In the genomic region with DNA sequence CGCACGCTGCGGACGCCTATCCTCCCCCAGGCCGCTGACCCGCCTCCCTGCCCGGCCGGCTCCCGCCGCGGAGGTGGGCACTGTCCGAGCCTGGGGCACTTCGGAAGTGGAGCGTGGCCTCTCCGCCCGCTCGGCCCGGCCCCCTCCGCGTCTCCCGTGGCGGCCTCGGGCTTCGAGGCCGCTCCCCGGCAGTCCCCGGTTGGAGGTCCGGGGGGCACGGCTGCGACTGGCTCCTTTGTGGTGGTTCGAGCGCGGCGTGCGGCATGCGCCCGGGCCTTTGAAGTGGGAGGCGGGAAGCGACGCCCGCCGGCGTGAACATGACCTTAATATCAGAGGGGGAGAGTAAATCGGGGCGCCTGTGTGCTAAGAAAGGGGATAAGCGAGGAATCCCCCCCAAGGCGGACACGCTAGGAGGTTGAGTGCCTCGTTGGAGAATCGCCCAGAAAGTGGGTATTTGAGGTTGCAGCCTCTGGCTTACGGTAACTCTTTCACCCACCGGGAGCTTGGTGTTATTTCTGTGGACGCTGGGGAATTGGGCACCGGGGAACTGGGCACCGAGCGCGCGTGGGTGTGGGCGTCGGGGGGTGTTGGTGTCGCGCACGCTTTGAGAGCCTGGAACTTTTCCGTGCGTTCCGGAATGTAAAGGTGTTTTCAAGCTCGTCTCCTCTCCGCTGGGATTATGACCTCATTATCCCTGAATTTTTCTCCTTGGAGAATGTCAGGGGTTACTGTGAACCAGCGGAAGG, we compare ENCODE assay signal across 1 cellular context.
TF ChIP-seq lines count a peak whose summit lies in the region.

No MANE protein-coding gene starts in this region.

TF ChIP-seq in H1, 55 proteins besides CTCF, POLR2A, EP300 and RAD21:
- TF ChIP-seq TCF12 (IDR thresholded peaks at IDR 0.05; ENCODE audit: low read depth, low read length) (no peak), SP1 (IDR thresholded peaks at IDR 0.05; ENCODE audit: low read depth, low read length) (no peak), JUND (IDR thresholded peaks at IDR 0.05; ENCODE audit: low read length) (no peak), KDM5A (IDR thresholded peaks at IDR 0.05; ENCODE audit: low read length) (no peak; the same call in 1 of the 2 replicates), CEBPB (IDR thresholded peaks at IDR 0.05; ENCODE audit: low read depth, low read length) (no peak), RNF2 (IDR thresholded peaks at IDR 0.05; ENCODE audit: borderline replicate concordance, low read depth, low read length, missing control alignments, poor library complexity, severe bottlenecking) (no peak), ASH2L (IDR thresholded peaks at IDR 0.05; ENCODE audit: low read length) (peak; percentile 92), CREB1 (IDR thresholded peaks at IDR 0.05) (no peak), KDM1A (IDR thresholded peaks at IDR 0.05; ENCODE audit: borderline replicate concordance, low read length) (no peak), MAFK (IDR thresholded peaks at IDR 0.05; ENCODE audit: low read depth, low read length) (no peak), SUZ12 (IDR thresholded peaks at IDR 0.05; ENCODE audit: low read length) (no peak), POLR2AphosphoS5 (IDR thresholded peaks at IDR 0.05; ENCODE audit: low read depth, low read length) (peak; percentile 56), FOSL1 (IDR thresholded peaks at IDR 0.05; ENCODE audit: insufficient read depth, low read depth, low read length) (no peak), CHD1 (IDR thresholded peaks at IDR 0.05; ENCODE audit: low read depth, low read length) (no peak; the same call in 1 of the 2 replicates), JUN (IDR thresholded peaks at IDR 0.05; ENCODE audit: low read depth, low read length) (no peak), PHF8 (conservative IDR thresholded peaks at IDR 0.05; ENCODE audit: low read depth, low read length) (peak; percentile 46), POU5F1 (IDR thresholded peaks at IDR 0.05; ENCODE audit: low read depth, low read length) (no peak), YY1 (IDR thresholded peaks at IDR 0.05; ENCODE audit: low read depth, low read length) (no peak), HDAC2 (IDR thresholded peaks at IDR 0.05; ENCODE audit: borderline replicate concordance in 1 of 2, low read depth in 2 of 2, low read length in 2 of 2) (no peak), NRF1 (IDR thresholded peaks at IDR 0.05; ENCODE audit: low read depth, low read length) (no peak), GTF2F1 (IDR thresholded peaks at IDR 0.05; ENCODE audit: borderline replicate concordance, low read depth, low read length) (no peak), CBX8 (IDR thresholded peaks at IDR 0.05; ENCODE audit: borderline replicate concordance, low read depth, low read length) (no peak), SIRT6 (IDR thresholded peaks at IDR 0.05; ENCODE audit: low read length) (no peak), HDAC6 (IDR thresholded peaks at IDR 0.05; ENCODE audit: low read depth, low read length) (no peak), EGR1 (IDR thresholded peaks at IDR 0.05; ENCODE audit: borderline replicate concordance, low read depth, low read length) (no peak), BACH1 (IDR thresholded peaks at IDR 0.05; ENCODE audit: low read length) (peak; percentile 38; the same call in 1 of the 2 replicates), RFX5 (IDR thresholded peaks at IDR 0.05; ENCODE audit: borderline replicate concordance, low read depth, low read length) (no peak), KDM4A (IDR thresholded peaks at IDR 0.05; ENCODE audit: low read depth, low read length, severe bottlenecking) (peak; percentile 51), SRF (IDR thresholded peaks at IDR 0.05; ENCODE audit: low read depth, low read length) (no peak), SAP30 (IDR thresholded peaks at IDR 0.05; ENCODE audit: insufficient read depth, insufficient replicate concordance, low read length) (peak; percentile 15), TEAD4 (IDR thresholded peaks at IDR 0.05; ENCODE audit: low read depth, low read length) (no peak), BRCA1 (IDR thresholded peaks at IDR 0.05; ENCODE audit: low read depth, low read length) (no peak), RXRA (IDR thresholded peaks at IDR 0.05; ENCODE audit: insufficient read depth, low read depth, low read length) (no peak), NANOG (IDR thresholded peaks at IDR 0.05; ENCODE audit: insufficient read depth, low read depth, low read length, poor library complexity, severe bottlenecking) (no peak), CHD2 (IDR thresholded peaks at IDR 0.05; ENCODE audit: low read length) (no peak), EZH2 (IDR thresholded peaks at IDR 0.05; ENCODE audit: low read depth, low read length, severe bottlenecking) (no peak), GABPA (IDR thresholded peaks at IDR 0.05; ENCODE audit: borderline replicate concordance, insufficient read depth, low read length) (no peak), TAF1 (IDR thresholded peaks at IDR 0.05; ENCODE audit: low read depth, low read length) (no peak), BCL11A (IDR thresholded peaks at IDR 0.05; ENCODE audit: low read depth in 2 of 2, low read length in 2 of 2) (no peak), TBP (IDR thresholded peaks at IDR 0.05; ENCODE audit: low read depth, low read length) (no peak)
- TF ChIP-seq, protein P1, sequence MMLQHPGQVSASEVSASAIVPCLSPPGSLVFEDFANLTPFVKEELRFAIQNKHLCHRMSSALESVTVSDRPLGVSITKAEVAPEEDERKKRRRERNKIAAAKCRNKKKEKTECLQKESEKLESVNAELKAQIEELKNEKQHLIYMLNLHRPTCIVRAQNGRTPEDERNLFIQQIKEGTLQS (IDR thresholded peaks at IDR 0.05; ENCODE audit: insufficient read depth, low read depth, low read length) = no peak
- TF ChIP-seq, protein P2, sequence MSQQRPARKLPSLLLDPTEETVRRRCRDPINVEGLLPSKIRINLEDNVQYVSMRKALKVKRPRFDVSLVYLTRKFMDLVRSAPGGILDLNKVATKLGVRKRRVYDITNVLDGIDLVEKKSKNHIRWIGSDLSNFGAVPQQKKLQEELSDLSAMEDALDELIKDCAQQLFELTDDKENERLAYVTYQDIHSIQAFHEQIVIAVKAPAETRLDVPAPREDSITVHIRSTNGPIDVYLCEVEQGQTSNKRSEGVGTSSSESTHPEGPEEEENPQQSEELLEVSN (IDR thresholded peaks at IDR 0.05) = peak; percentile 42; the same call in 1 of the 2 replicates
- TF ChIP-seq, protein P3, sequence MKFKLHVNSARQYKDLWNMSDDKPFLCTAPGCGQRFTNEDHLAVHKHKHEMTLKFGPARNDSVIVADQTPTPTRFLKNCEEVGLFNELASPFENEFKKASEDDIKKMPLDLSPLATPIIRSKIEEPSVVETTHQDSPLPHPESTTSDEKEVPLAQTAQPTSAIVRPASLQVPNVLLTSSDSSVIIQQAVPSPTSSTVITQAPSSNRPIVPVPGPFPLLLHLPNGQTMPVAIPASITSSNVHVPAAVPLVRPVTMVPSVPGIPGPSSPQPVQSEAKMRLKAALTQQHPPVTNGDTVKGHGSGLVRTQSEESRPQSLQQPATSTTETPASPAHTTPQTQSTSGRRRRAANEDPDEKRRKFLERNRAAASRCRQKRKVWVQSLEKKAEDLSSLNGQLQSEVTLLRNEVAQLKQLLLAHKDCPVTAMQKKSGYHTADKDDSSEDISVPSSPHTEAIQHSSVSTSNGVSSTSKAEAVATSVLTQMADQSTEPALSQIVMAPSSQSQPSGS (IDR thresholded peaks at IDR 0.05; ENCODE audit: low read length) = no peak
- TF ChIP-seq, protein P4, sequence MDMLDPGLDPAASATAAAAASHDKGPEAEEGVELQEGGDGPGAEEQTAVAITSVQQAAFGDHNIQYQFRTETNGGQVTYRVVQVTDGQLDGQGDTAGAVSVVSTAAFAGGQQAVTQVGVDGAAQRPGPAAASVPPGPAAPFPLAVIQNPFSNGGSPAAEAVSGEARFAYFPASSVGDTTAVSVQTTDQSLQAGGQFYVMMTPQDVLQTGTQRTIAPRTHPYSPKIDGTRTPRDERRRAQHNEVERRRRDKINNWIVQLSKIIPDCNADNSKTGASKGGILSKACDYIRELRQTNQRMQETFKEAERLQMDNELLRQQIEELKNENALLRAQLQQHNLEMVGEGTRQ (IDR thresholded peaks at IDR 0.05; ENCODE audit: low read length) = no peak
- TF ChIP-seq, protein P5, sequence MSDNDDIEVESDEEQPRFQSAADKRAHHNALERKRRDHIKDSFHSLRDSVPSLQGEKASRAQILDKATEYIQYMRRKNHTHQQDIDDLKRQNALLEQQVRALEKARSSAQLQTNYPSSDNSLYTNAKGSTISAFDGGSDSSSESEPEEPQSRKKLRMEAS (IDR thresholded peaks at IDR 0.05) = no peak
- TF ChIP-seq, protein P6, sequence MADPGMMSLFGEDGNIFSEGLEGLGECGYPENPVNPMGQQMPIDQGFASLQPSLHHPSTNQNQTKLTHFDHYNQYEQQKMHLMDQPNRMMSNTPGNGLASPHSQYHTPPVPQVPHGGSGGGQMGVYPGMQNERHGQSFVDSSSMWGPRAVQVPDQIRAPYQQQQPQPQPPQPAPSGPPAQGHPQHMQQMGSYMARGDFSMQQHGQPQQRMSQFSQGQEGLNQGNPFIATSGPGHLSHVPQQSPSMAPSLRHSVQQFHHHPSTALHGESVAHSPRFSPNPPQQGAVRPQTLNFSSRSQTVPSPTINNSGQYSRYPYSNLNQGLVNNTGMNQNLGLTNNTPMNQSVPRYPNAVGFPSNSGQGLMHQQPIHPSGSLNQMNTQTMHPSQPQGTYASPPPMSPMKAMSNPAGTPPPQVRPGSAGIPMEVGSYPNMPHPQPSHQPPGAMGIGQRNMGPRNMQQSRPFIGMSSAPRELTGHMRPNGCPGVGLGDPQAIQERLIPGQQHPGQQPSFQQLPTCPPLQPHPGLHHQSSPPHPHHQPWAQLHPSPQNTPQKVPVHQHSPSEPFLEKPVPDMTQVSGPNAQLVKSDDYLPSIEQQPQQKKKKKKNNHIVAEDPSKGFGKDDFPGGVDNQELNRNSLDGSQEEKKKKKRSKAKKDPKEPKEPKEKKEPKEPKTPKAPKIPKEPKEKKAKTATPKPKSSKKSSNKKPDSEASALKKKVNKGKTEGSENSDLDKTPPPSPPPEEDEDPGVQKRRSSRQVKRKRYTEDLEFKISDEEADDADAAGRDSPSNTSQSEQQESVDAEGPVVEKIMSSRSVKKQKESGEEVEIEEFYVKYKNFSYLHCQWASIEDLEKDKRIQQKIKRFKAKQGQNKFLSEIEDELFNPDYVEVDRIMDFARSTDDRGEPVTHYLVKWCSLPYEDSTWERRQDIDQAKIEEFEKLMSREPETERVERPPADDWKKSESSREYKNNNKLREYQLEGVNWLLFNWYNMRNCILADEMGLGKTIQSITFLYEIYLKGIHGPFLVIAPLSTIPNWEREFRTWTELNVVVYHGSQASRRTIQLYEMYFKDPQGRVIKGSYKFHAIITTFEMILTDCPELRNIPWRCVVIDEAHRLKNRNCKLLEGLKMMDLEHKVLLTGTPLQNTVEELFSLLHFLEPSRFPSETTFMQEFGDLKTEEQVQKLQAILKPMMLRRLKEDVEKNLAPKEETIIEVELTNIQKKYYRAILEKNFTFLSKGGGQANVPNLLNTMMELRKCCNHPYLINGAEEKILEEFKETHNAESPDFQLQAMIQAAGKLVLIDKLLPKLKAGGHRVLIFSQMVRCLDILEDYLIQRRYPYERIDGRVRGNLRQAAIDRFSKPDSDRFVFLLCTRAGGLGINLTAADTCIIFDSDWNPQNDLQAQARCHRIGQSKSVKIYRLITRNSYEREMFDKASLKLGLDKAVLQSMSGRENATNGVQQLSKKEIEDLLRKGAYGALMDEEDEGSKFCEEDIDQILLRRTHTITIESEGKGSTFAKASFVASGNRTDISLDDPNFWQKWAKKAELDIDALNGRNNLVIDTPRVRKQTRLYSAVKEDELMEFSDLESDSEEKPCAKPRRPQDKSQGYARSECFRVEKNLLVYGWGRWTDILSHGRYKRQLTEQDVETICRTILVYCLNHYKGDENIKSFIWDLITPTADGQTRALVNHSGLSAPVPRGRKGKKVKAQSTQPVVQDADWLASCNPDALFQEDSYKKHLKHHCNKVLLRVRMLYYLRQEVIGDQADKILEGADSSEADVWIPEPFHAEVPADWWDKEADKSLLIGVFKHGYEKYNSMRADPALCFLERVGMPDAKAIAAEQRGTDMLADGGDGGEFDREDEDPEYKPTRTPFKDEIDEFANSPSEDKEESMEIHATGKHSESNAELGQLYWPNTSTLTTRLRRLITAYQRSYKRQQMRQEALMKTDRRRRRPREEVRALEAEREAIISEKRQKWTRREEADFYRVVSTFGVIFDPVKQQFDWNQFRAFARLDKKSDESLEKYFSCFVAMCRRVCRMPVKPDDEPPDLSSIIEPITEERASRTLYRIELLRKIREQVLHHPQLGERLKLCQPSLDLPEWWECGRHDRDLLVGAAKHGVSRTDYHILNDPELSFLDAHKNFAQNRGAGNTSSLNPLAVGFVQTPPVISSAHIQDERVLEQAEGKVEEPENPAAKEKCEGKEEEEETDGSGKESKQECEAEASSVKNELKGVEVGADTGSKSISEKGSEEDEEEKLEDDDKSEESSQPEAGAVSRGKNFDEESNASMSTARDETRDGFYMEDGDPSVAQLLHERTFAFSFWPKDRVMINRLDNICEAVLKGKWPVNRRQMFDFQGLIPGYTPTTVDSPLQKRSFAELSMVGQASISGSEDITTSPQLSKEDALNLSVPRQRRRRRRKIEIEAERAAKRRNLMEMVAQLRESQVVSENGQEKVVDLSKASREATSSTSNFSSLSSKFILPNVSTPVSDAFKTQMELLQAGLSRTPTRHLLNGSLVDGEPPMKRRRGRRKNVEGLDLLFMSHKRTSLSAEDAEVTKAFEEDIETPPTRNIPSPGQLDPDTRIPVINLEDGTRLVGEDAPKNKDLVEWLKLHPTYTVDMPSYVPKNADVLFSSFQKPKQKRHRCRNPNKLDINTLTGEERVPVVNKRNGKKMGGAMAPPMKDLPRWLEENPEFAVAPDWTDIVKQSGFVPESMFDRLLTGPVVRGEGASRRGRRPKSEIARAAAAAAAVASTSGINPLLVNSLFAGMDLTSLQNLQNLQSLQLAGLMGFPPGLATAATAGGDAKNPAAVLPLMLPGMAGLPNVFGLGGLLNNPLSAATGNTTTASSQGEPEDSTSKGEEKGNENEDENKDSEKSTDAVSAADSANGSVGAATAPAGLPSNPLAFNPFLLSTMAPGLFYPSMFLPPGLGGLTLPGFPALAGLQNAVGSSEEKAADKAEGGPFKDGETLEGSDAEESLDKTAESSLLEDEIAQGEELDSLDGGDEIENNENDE (IDR thresholded peaks at IDR 0.05; ENCODE audit: insufficient replicate concordance, low read length) = no peak
